27 cellular contexts compared by ENCODE assay signal in the genomic region with DNA sequence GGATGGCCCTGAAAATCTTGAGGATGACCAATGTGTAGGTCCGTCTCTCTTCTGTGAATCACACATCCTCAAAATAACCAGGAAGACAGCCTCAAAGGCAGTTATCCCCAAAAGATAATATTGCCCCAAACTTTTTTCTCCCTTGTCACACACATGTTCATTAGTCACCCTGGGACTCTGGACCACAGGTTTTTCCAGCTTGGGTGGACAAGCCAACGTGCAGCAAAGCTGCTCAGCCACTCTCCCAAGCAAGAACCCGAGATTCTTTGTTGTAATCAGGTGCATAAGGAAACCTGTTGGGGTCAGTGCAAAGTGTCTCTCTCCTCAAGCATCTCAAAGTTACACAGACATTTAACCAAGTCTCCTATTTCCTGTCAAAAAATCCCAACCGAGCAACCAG.
"Had no signal": no experiment of that assay in that cellular context is flagged by ENCODE, and none has a peak within 500 bp of the region (broad histone marks: within the 10 kb centered on the region; RNA-seq: fewer than 3 reads in every experiment).

No MANE protein-coding gene starts in this region.

- H3K27me3 ChIP-seq: MG63 had no signal

- H3K4me3 Mint-ChIP-seq: activated CD4-positive, alpha-beta T cell treated with anti-CD3 and anti-CD28 coated beads, Interleukin-2, amount 10 ng/mL, durations not matched to agents 24 days and 14 days; activated CD8-positive, alpha-beta T cell treated with anti-CD3 and anti-CD28 coated beads for 36 hours; activated naive CD4-positive, alpha-beta T cell treated with anti-CD3 and anti-CD28 coated beads, Interleukin-2, amount 10 ng/mL, durations not matched to agents 7 days and 5 days; activated naive CD8-positive, alpha-beta T cell treated with anti-CD3 and anti-CD28 coated beads for 36 hours; activated T-cell treated with anti-CD3 and anti-CD28 coated beads, Interleukin-2, amount 50 U/mL, for 4 hours; activated T-helper 1 cell treated with anti-CD3 and anti-CD28 coated beads, Interleukin-12 subunit alpha, Interleukin-12 subunit beta, Interleukin-2, Interleukin-4 antibody, amounts not matched to agents 30 ng/mL and 10 ng/mL and 1 ng/mL, durations not matched to agents 14 hours and 24 hours and 36 hours had no signal

- H3K9me3 ChIP-seq: MG63 had no signal

- H3K27ac ChIP-seq: RWPE1 had no signal

- H3K4me3 ChIP-seq: MG63 had no signal

- FAIRE-seq: RCC 7860 had no signal

- H3K36me3 Mint-ChIP-seq: activated naive CD4-positive, alpha-beta T cell treated with anti-CD3 and anti-CD28 coated beads, Interleukin-2, amount 10 ng/mL, durations not matched to agents 7 days and 5 days; IgD-negative memory B cell had no signal

- DNase-seq: activated CD4-positive, alpha-beta T cell treated with anti-CD3 and anti-CD28 coated beads, Interleukin-2, amount 10 ng/mL, durations not matched to agents 24 days and 14 days; activated CD4-positive, alpha-beta T cell treated with anti-CD3 and anti-CD28 coated beads, Interleukin-2, amount 50 U/mL, for 4 hours; activated CD8-positive, alpha-beta T cell treated with anti-CD3 and anti-CD28 coated beads for 36 hours; activated naive CD4-positive, alpha-beta T cell treated with anti-CD3 and anti-CD28 coated beads, Interleukin-2, amount 10 ng/mL, durations not matched to agents 7 days and 5 days; activated naive CD8-positive, alpha-beta T cell treated with anti-CD3 and anti-CD28 coated beads for 36 hours; activated T-cell treated with anti-CD3 and anti-CD28 coated beads for 4 hours; activated T-cell treated with anti-CD3 and anti-CD28 coated beads, Interleukin-2, amount 50 U/mL, for 4 hours; amniotic stem cell; aorta; Karpas-422; KBM-7; MG63; MV-4-11; NCI-H1092; NCI-H1436 treated with DMSO at 0.1 percent for 48 hours; NCI-H1694 treated with DMSO at 0.1 percent for 48 hours; NCI-H2029; NCI-H345; NCI-H524 treated with DMSO at 0.1 percent for 48 hours; SW 1271; T-helper 1 cell; T1000 had no signal

- H3K36me3 ChIP-seq: MG63 had no signal

- H3K9me3 Mint-ChIP-seq: activated CD8-positive, alpha-beta T cell treated with anti-CD3 and anti-CD28 coated beads for 36 hours; activated naive CD4-positive, alpha-beta T cell treated with anti-CD3 and anti-CD28 coated beads, Interleukin-2, amount 10 ng/mL, durations not matched to agents 7 days and 5 days; activated T-helper 1 cell treated with anti-CD3 and anti-CD28 coated beads, Interleukin-12 subunit alpha, Interleukin-12 subunit beta, Interleukin-2, Interleukin-4 antibody, amounts not matched to agents 30 ng/mL and 10 ng/mL and 1 ng/mL, durations not matched to agents 14 hours and 24 hours and 36 hours had no signal

- H3K27ac Mint-ChIP-seq: activated CD4-positive, alpha-beta T cell treated with anti-CD3 and anti-CD28 coated beads, Interleukin-2, amount 10 ng/mL, durations not matched to agents 24 days and 14 days; activated CD8-positive, alpha-beta T cell treated with anti-CD3 and anti-CD28 coated beads for 36 hours; activated naive CD4-positive, alpha-beta T cell treated with anti-CD3 and anti-CD28 coated beads, Interleukin-2, amount 10 ng/mL, durations not matched to agents 7 days and 5 days; activated naive CD8-positive, alpha-beta T cell treated with anti-CD3 and anti-CD28 coated beads for 36 hours; activated T-helper 1 cell treated with anti-CD3 and anti-CD28 coated beads, Interleukin-12 subunit alpha, Interleukin-12 subunit beta, Interleukin-2, Interleukin-4 antibody, amounts not matched to agents 30 ng/mL and 10 ng/mL and 1 ng/mL, durations not matched to agents 14 hours and 24 hours and 36 hours; IgD-negative memory B cell had no signal

- ATAC-seq: activated CD8-positive, alpha-beta T cell treated with anti-CD3 and anti-CD28 coated beads for 36 hours; activated T-cell treated with anti-CD3 and anti-CD28 coated beads, Interleukin-2, amount 50 U/mL, for 4 hours; Right ventricle myocardium inferior had no signal

- H3K27me3 Mint-ChIP-seq: activated CD4-positive, alpha-beta T cell treated with anti-CD3 and anti-CD28 coated beads, Interleukin-2, amount 10 ng/mL, durations not matched to agents 24 days and 14 days; activated CD8-positive, alpha-beta T cell treated with anti-CD3 and anti-CD28 coated beads for 36 hours; activated naive CD4-positive, alpha-beta T cell treated with anti-CD3 and anti-CD28 coated beads, Interleukin-2, amount 10 ng/mL, durations not matched to agents 7 days and 5 days; activated naive CD8-positive, alpha-beta T cell treated with anti-CD3 and anti-CD28 coated beads for 36 hours had no signal
